In genomic region chr5:93581738-93582414, GRCh38 we compare ENCODE assay signal across 8 cellular contexts. TPM values are rescaled to one million over a fixed set of nuclear protein-coding genes. Genes with fewer than 3 reads are reported as not detected.
DNase-seq lines count a peak whose midpoint lies in the region; ATAC-seq, FAIRE-seq and TF ChIP-seq lines count a peak whose summit lies in the region.

No MANE protein-coding gene starts in this region.

- POLR2A ChIA-PET in H1 (lab: Charles Lee; ENCODE audit: partially characterized antibody), result interaction anchor here (1.3 kb wide), 1 partner anchor 14 kb away, joined by 3 read pairs; no protein-coding TSS in a partner anchor

- no peak overlapping the region for H2BK120ac ChIP-seq in H1 (replicated peaks; ENCODE audit: low read depth, low read length)

- TF ChIP-seq CTCF in H1 (IDR thresholded peaks at IDR 0.05; ENCODE audit: control extremely low read depth in 1 of 3, insufficient read depth in 1 of 3, low read depth in 1 of 3, low read length in 3 of 3), result no peak
- TF ChIP-seq CTCF in sigmoid colon (IDR thresholded peaks at IDR 0.05), result peak in 2 of 4 experiments; percentile 35 to 39

- H3K9ac ChIP-seq in H1 (replicated peaks in 1 of 4; ENCODE audit: extremely low read depth in 1 of 4, low read depth in 3 of 4, low read length in 3 of 4), result no peak overlapping the region

- H2BK12ac ChIP-seq in H1 (ENCODE audit: low read depth, low read length), result no peak overlapping the region

- peak overlapping the region; percentile 19 to 61 (median 41); a peak in 4 of 8 replicates for H3K4me3 ChIP-seq in H1 (ENCODE audit: extremely low read depth in 1 of 4, insufficient read depth in 2 of 4, low read depth in 3 of 4, low read length in 4 of 4)
- H3K4me3 ChIP-seq in sigmoid colon, result peak overlapping the region; percentile 8 to 63 (median 58)

- peaks cover 14% of the 10 kb centered on the region; the same call in 1 of the 2 replicates for H3K23me2 ChIP-seq in H1 (ENCODE audit: low read depth, low read length)

- H3K9me3 ChIP-seq in H1 (ENCODE audit: insufficient read depth in 2 of 2, low read depth in 1 of 2, low read length in 1 of 2) (no peaks in the 10 kb centered on the region), sigmoid colon (no peaks in the 10 kb centered on the region)

- H3K27me3 ChIP-seq in H1 (replicated peaks in 1 of 4; ENCODE audit: control insufficient read depth in 3 of 4, extremely low read depth in 1 of 4, insufficient read depth in 3 of 4, low read length in 3 of 4) (peaks cover 70 to 97% (median 84%) of the 10 kb centered on the region in 4 experiments), sigmoid colon (peaks cover 9 to 92% (median 38%) of the 10 kb centered on the region in 3 donors)

- H3K4me1 ChIP-seq in H1 (replicated peaks in 1 of 4; ENCODE audit: control insufficient read depth in 3 of 4, insufficient read depth in 4 of 4, low read length in 3 of 4) (peaks cover 0 to 29% (median 21%) of the 10 kb centered on the region in 4 experiments; a peak in 5 of 7 replicates), sigmoid colon (peaks cover 0 to 52% (median 48%) of the 10 kb centered on the region in 4 donors)

- H3K14ac ChIP-seq in H1 (ENCODE audit: insufficient read length), result no peak overlapping the region

- H3K36me3 ChIP-seq in H1 (ENCODE audit: control insufficient read depth in 2 of 4, insufficient read depth in 4 of 4, low read length in 3 of 4), result peaks cover 0 to 2% (median 0%) of the 10 kb centered on the region in 4 experiments; a peak in 1 of 8 replicates
- no peaks in the 10 kb centered on the region for H3K36me3 ChIP-seq in sigmoid colon

- no peak overlapping the region for H4K5ac ChIP-seq in H1 (ENCODE audit: insufficient read length, low read depth, low read length)

- no peak for TF ChIP-seq EP300 in H1 (IDR thresholded peaks at IDR 0.05; ENCODE audit: borderline replicate concordance in 1 of 2, low read depth in 2 of 2, low read length in 2 of 2)
- no peak for TF ChIP-seq EP300 in sigmoid colon (IDR thresholded peaks at IDR 0.05)

- 2% methylated on average over 7 of the region's 10 CpGs; no CpG with 5 or more reads in 1 of the 2 experiments for WGBS in H1 (ENCODE audit: extremely low coverage in 1 of 2, insufficient coverage in 1 of 2, insufficient read length in 1 of 2, insufficient replicate concordance in 2 of 2, low coverage in 1 of 2, low lambda C conversion rate in 2 of 2, missing lambda C conversion rate in 1 of 2), 2 experiments
- 4 to 5% methylated on average over 9 of the region's 10 CpGs for WGBS in sigmoid colon, 2 donors

- no peak overlapping the region for H3K56ac ChIP-seq in H1 (replicated peaks; ENCODE audit: insufficient read length, low read depth, low read length)

- no peak overlapping the region for H2BK20ac ChIP-seq in H1 (ENCODE audit: low read length)

- no peak overlapping the region for H3K18ac ChIP-seq in H1 (ENCODE audit: extremely low read depth, low read length)

- no peaks in the 10 kb centered on the region for H3K79me2 ChIP-seq in H1 (ENCODE audit: control insufficient read depth in 1 of 2, insufficient read depth in 2 of 2, low read length in 2 of 2)

- peak overlapping the region; percentile 79 to 84 for H3K4me2 ChIP-seq in H1 (ENCODE audit: insufficient read depth in 1 of 2, low read depth in 2 of 2, low read length in 2 of 2)

- TF ChIP-seq RAD21 in H1 (IDR thresholded peaks at IDR 0.05 in 1 of 2, conservative IDR thresholded peaks at IDR 0.05 in 1 of 2; ENCODE audit: low read depth in 2 of 2, low read length in 2 of 2), result no peak

- H2BK15ac ChIP-seq in H1 (ENCODE audit: low read length), result no peak overlapping the region

- H4K91ac ChIP-seq in H1 (replicated peaks; ENCODE audit: insufficient read length, low read length), result no peak overlapping the region

- peak; percentile 71 for DNase-seq in H4 (ENCODE audit: low spot score)
- peak; percentile 85 for DNase-seq in NCI-H748 (lab: John Stamatoyannopoulos, UW; ENCODE audit: unreplicated experiment)
- no peak for DNase-seq in H1 (ENCODE audit: low read depth in 1 of 2, low spot score in 2 of 2)
- DNase-seq in sigmoid colon, result peak; percentile 72
- DNase-seq in UCSD-AML1 (lab: John Stamatoyannopoulos, UW; ENCODE audit: unreplicated experiment), result no peak
- no peak for DNase-seq in activated CD8-positive, alpha-beta memory T cell treated with anti-CD3 and anti-CD28 coated beads, Interleukin-2, amount 50 U/mL, for 48 hours
- DNase-seq in stimulated activated CD4-positive, alpha-beta T cell treated with anti-CD3 and anti-CD28 coated beads, Interleukin-12 subunit alpha, Interleukin-12 subunit beta, amount 100 ng/mL, for 4 hours, result no peak

- peaks cover 5 to 14% of the 10 kb centered on the region in 2 experiments for H4K20me1 ChIP-seq in H1 (replicated peaks in 1 of 2; ENCODE audit: control insufficient read depth in 1 of 2, insufficient read depth in 2 of 2, low read length in 2 of 2)

- H2AFZ ChIP-seq in H1 (ENCODE audit: low read length), result no peak overlapping the region

- H3K23ac ChIP-seq in H1 (ENCODE audit: insufficient read length), result no peak overlapping the region

- CTCF ChIA-PET in H1 (lab: Charles Lee; ENCODE audit: partially characterized antibody), result interaction anchor here (1.2 to 2.1 kb wide), 3 partner anchors 10 to 26 kb away, joined by 3 to 12 read pairs (median 7); no protein-coding TSS in a partner anchor

- H3K27ac ChIP-seq in H1 (ENCODE audit: low read depth, low read length) (no peak overlapping the region), sigmoid colon (peak overlapping the region; percentile 66 to 90 (median 73))

- no peak overlapping the region for H4K8ac ChIP-seq in H1 (ENCODE audit: extremely low read depth, insufficient read depth, low read length)

- H3K4ac ChIP-seq in H1 (replicated peaks; ENCODE audit: insufficient read length, low read depth, low read length), result no peak overlapping the region

- no peak overlapping the region for H2AK5ac ChIP-seq in H1 (ENCODE audit: low read depth, low read length)

- no peaks in the 10 kb centered on the region for H3K79me1 ChIP-seq in H1 (ENCODE audit: low read depth, low read length)

- ATAC-seq in HG03045 (IDR thresholded peaks at IDR 0.05; ENCODE audit: unreplicated experiment), result no peak

- TF ChIP-seq POLR2A in H1 (IDR thresholded peaks at IDR 0.05; ENCODE audit: control extremely low read depth in 1 of 2, low read depth in 2 of 2, low read length in 2 of 2) (no peak), sigmoid colon (IDR thresholded peaks at IDR 0.05) (no peak)

- FAIRE-seq in H1 (lab: Jason Lieb, UNC), result no peak

- no peak overlapping the region for H2BK5ac ChIP-seq in H1 (ENCODE audit: low read depth, low read length)

- intact Hi-C loops in sigmoid colon (cut with DNase I), result loop anchor here (2.0 to 10.0 kb wide), 4 partner anchors 40 to 533 kb away; a partner anchor contains a TSS

TF ChIP-seq in H1, 55 proteins besides CTCF, POLR2A, EP300 and RAD21:
- 0 out of 4 replicates have a peak, but pooled peaks of 1 of the 2 experiments have one; percentile 20 for TF ChIP-seq HDAC2 (IDR thresholded peaks at IDR 0.05; ENCODE audit: borderline replicate concordance in 1 of 2, low read depth in 2 of 2, low read length in 2 of 2)
- 0 out of 2 replicates have a peak, but pooled peaks have one; percentile 4 for TF ChIP-seq CHD2 (IDR thresholded peaks at IDR 0.05; ENCODE audit: low read length)
- peak; percentile 88 for TF ChIP-seq CTBP2 (IDR thresholded peaks at IDR 0.05; ENCODE audit: borderline replicate concordance, insufficient read depth, insufficient read length, low read length)
- peak; percentile 87 for TF ChIP-seq JUND (IDR thresholded peaks at IDR 0.05; ENCODE audit: low read length)
- TF ChIP-seq EGR1 (IDR thresholded peaks at IDR 0.05; ENCODE audit: borderline replicate concordance, low read depth, low read length), result peak; percentile 81; the same call in 1 of the 2 replicates
- no peak for TF ChIP-seq TBP (IDR thresholded peaks at IDR 0.05; ENCODE audit: low read depth, low read length)
- no peak for TF ChIP-seq RFX5 (IDR thresholded peaks at IDR 0.05; ENCODE audit: borderline replicate concordance, low read depth, low read length)
- no peak for TF ChIP-seq TEAD4 (IDR thresholded peaks at IDR 0.05; ENCODE audit: low read depth, low read length)
- no peak for TF ChIP-seq ZNF274 (IDR thresholded peaks at IDR 0.05; ENCODE audit: borderline replicate concordance, extremely low read depth, low read length)
- peak; percentile 63 for TF ChIP-seq KDM4A (IDR thresholded peaks at IDR 0.05; ENCODE audit: low read depth, low read length, severe bottlenecking)
- no peak for TF ChIP-seq SP1 (IDR thresholded peaks at IDR 0.05; ENCODE audit: low read depth, low read length)

RNA-seq across cellular contexts. Expression of gene NR2F1-AS1, which starts 0.9 kb away (rescaled TPM):
- 5.2 and 10.4 TPM in 2 replicates for total RNA-seq in H4 (2014; rRNA removed; shearing (Covaris generic))
- 1.6 and 2.1 TPM in 2 replicates for total RNA-seq in H1 (2021; fragmentation: NEBNext Ultra II Directional; extraction: Animal tissue kit (Norgen Biotek cat#: 25700))
- polyA plus RNA-seq in H1 (2011; rRNA removed) (1.1 and 5.6 TPM in 2 replicates), sigmoid colon (1 to 10 TPM; 1.4 to 9.0 (median 3.2) TPM)
- polyA plus RNA-seq in H1 (2011; cell fraction: cytosol; rRNA removed), result 2.2 TPM
- 0.88 TPM for polyA plus RNA-seq in H1 (2011; cell fraction: nucleus; rRNA removed)
- polyA plus RNA-seq in H1 (2012, experiment 1 of 2), result 1.8 to 4.0 TPM (median 2.9 TPM) in 4 replicates
- polyA plus RNA-seq in H1 (2012, experiment 2 of 2), result 1.4 TPM
- polyA plus RNA-seq in H1 (2013, experiment 1 of 2), result 4.1 TPM
- 3.5 TPM for polyA plus RNA-seq in H1 (2013, experiment 2 of 2)
- 0.69 and 1.7 TPM in 2 replicates for polyA minus RNA-seq in H1 (2011; rRNA and poly(A)+ RNA removed)
- polyA minus RNA-seq in H1 (2011; cell fraction: cytosol; rRNA and poly(A)+ RNA removed), result not detected
- polyA minus RNA-seq in H1 (2011; cell fraction: nucleus; rRNA and poly(A)+ RNA removed), result 3.4 TPM
- 10 to 100 TPM in 1 of 4 donors, 1 to 10 TPM in 3; 6.7 to 15.2 (median 9.1) TPM for total RNA-seq in sigmoid colon

RNA-seq across cellular contexts. Expression of gene NR2F1, which starts 1.1 kb away (rescaled TPM):
- total RNA-seq in H4 (2014; rRNA removed; shearing (Covaris generic)), result 6.5 and 10.3 TPM in 2 replicates
- not detected in 2 replicates for total RNA-seq in H1 (2021; fragmentation: NEBNext Ultra II Directional; extraction: Animal tissue kit (Norgen Biotek cat#: 25700))
- polyA plus RNA-seq in H1 (2011; rRNA removed), result 0.17 TPM in 1 of 2 replicates, not detected in the other
- polyA plus RNA-seq in H1 (2011; cell fraction: cytosol; rRNA removed), result 0.27 TPM
- 0.20 TPM for polyA plus RNA-seq in H1 (2011; cell fraction: nucleus; rRNA removed)
- polyA plus RNA-seq in H1 (2012, experiment 1 of 2), result 0.17 to 0.59 TPM (median 0.49 TPM) in 4 replicates
- not detected for polyA plus RNA-seq in H1 (2012, experiment 2 of 2)
- polyA plus RNA-seq in H1 (2013, experiment 1 of 2), result 0.02 TPM
- polyA plus RNA-seq in H1 (2013, experiment 2 of 2), result not detected
- polyA minus RNA-seq in H1 (2011; rRNA and poly(A)+ RNA removed), result 0.13 TPM in 1 of 2 replicates, not detected in the other
- polyA minus RNA-seq in H1 (2011; cell fraction: cytosol; rRNA and poly(A)+ RNA removed), result 2.1 TPM
- 0.90 TPM for polyA minus RNA-seq in H1 (2011; cell fraction: nucleus; rRNA and poly(A)+ RNA removed)
- 10 to 100 TPM; 16.3 to 24.1 (median 17.5) TPM for total RNA-seq in sigmoid colon
- 1 to 10 TPM; 1.4 to 8.4 (median 7.6) TPM for polyA plus RNA-seq in sigmoid colon

Comparison
In these comparisons a context has a peak if more than half of its experiments do, and no peak if none do; other contexts are left out.
1. DNase-seq: peak in H4 (single experiment), NCI-H748 (single experiment) and sigmoid colon (single experiment); none in H1 (0 of 2), UCSD-AML1 (single experiment), activated CD8-positive, alpha-beta memory T cell treated with anti-CD3 and anti-CD28 coated beads, Interleukin-2, amount 50 U/mL, for 48 hours (single experiment) and stimulated activated CD4-positive, alpha-beta T cell treated with anti-CD3 and anti-CD28 coated beads, Interleukin-12 subunit alpha, Interleukin-12 subunit beta, amount 100 ng/mL, for 4 hours (single experiment).